In genomic region chr6:25756382-25757354, GRCh38 we compare ENCODE assay signal across 1 cellular context.
TF ChIP-seq lines count a peak whose summit lies in the region.

No MANE protein-coding gene starts in this region.

TF ChIP-seq in liver, 16 proteins besides CTCF, POLR2A, EP300 and RAD21 (continued from another document):
- TF ChIP-seq, protein P1, sequence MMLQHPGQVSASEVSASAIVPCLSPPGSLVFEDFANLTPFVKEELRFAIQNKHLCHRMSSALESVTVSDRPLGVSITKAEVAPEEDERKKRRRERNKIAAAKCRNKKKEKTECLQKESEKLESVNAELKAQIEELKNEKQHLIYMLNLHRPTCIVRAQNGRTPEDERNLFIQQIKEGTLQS (IDR thresholded peaks at IDR 0.05): no peak
- no peak for TF ChIP-seq EGR1 (IDR thresholded peaks at IDR 0.05; ENCODE audit: low read depth in 2 of 2)
- TF ChIP-seq HNF4A (conservative IDR thresholded peaks at IDR 0.05): peak; percentile 88
- peak; percentile 68 to 88 for TF ChIP-seq JUND (IDR thresholded peaks at IDR 0.05)
- peak; percentile 100 for TF ChIP-seq RXRA (IDR thresholded peaks at IDR 0.05)
- TF ChIP-seq SP1 (IDR thresholded peaks at IDR 0.05): peak; percentile 91
- peak; percentile 57 for TF ChIP-seq YY1 (IDR thresholded peaks at IDR 0.05)
- TF ChIP-seq FOXA1 (IDR thresholded peaks at IDR 0.05): peak; percentile 84
- TF ChIP-seq, protein P2, sequence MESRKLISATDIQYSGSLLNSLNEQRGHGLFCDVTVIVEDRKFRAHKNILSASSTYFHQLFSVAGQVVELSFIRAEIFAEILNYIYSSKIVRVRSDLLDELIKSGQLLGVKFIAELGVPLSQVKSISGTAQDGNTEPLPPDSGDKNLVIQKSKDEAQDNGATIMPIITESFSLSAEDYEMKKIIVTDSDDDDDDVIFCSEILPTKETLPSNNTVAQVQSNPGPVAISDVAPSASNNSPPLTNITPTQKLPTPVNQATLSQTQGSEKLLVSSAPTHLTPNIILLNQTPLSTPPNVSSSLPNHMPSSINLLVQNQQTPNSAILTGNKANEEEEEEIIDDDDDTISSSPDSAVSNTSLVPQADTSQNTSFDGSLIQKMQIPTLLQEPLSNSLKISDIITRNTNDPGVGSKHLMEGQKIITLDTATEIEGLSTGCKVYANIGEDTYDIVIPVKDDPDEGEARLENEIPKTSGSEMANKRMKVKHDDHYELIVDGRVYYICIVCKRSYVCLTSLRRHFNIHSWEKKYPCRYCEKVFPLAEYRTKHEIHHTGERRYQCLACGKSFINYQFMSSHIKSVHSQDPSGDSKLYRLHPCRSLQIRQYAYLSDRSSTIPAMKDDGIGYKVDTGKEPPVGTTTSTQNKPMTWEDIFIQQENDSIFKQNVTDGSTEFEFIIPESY (IDR thresholded peaks at IDR 0.05): peak; percentile 62
- TF ChIP-seq FOXA2 (IDR thresholded peaks at IDR 0.05): peak; percentile 76
- TF ChIP-seq HNF4G (IDR thresholded peaks at IDR 0.05): peak; percentile 71
TF ChIP-seq in liver: peak in this region for 13.
